ENCODE assay signal across 1 cellular context in the genomic region with DNA sequence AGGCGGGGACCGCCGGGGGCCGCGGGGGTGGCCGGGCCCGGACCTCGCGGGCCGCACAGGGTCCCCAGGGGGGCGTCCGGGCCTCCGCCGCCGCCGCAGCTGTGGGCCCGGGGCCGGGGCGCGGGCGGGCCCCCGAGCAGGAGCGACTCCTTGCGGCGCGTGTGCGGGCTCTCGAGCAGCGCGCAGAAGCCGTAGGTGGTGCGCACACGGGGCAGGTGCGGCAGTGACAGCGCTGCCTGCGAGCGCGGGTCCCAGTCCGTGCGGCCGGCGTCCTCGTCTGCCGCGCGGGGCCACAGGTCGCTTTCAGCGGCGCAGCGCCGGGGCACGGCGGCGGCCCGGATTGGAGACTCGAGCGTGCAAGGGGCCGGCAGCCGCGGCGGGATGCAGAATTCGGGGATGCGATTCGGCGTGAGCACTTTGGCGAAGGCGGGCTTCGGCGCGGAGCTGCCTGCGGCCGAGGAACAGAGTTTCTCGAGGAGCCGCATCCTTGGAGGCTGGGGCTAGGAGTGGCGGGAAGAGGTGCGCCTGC.
TF ChIP-seq lines count a peak whose summit lies in the region.

No MANE protein-coding gene starts in this region.

TF ChIP-seq in endothelial cell of umbilical vein, 7 proteins besides CTCF, POLR2A, EP300 and RAD21 (continued from another document):
- TF ChIP-seq, protein P1, sequence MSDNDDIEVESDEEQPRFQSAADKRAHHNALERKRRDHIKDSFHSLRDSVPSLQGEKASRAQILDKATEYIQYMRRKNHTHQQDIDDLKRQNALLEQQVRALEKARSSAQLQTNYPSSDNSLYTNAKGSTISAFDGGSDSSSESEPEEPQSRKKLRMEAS (IDR thresholded peaks at IDR 0.05; ENCODE audit: insufficient read depth, insufficient read length), result no peak
- no peak for TF ChIP-seq GATA2 (IDR thresholded peaks at IDR 0.05; ENCODE audit: insufficient read depth, insufficient read length, low read depth, low read length)
- no peak for TF ChIP-seq POLR2AphosphoS5 (IDR thresholded peaks at IDR 0.05; ENCODE audit: insufficient read depth, low read depth, low read length)
- TF ChIP-seq FOS (IDR thresholded peaks at IDR 0.05; ENCODE audit: borderline replicate concordance, insufficient read depth, low read length), result no peak
- TF ChIP-seq MYC (IDR thresholded peaks at IDR 0.05; ENCODE audit: low read depth, low read length), result no peak
- no peak for TF ChIP-seq JUN (IDR thresholded peaks at IDR 0.05; ENCODE audit: borderline replicate concordance, insufficient read depth, insufficient read length, low read depth)
TF ChIP-seq in endothelial cell of umbilical vein: peak in this region for 0.
